Comparison of ENCODE assay signal across 9 cellular contexts in genomic region chrX:16771483-16772398, GRCh38. TPM values are rescaled to one million over a fixed set of nuclear protein-coding genes. Genes with fewer than 3 reads are reported as not detected.
DNase-seq lines count a peak whose midpoint lies in the region; ATAC-seq and TF ChIP-seq lines count a peak whose summit lies in the region.
"Had no signal": no experiment of that assay in that cellular context is flagged by ENCODE, and none has a peak within 500 bp of the region (broad histone marks: within the 10 kb centered on the region; RNA-seq: fewer than 3 reads in every experiment).

No MANE protein-coding gene starts in this region.

- peaks cover 5% of the 10 kb centered on the region for H3K9me3 Mint-ChIP-seq in endodermal cell
- H3K9me3 Mint-ChIP-seq: activated naive CD4-positive, alpha-beta T cell treated with anti-CD3 and anti-CD28 coated beads, Interleukin-2, amount 50 U/mL, for 72 hours had no signal

- ATAC-seq in HG02938 (IDR thresholded peaks at IDR 0.05; ENCODE audit: unreplicated experiment), result no peak

- no peaks in the 10 kb centered on the region for H3K9me3 ChIP-seq in endodermal cell (ENCODE audit: control insufficient read depth, low read length)

- peak overlapping the region; percentile 100 for H3K27ac Mint-ChIP-seq in endodermal cell
- H3K27ac Mint-ChIP-seq: activated naive CD4-positive, alpha-beta T cell treated with anti-CD3 and anti-CD28 coated beads, Interleukin-2, amount 50 U/mL, for 72 hours had no signal

- no peaks in the 10 kb centered on the region for H3K4me1 ChIP-seq in endodermal cell (ENCODE audit: control insufficient read depth, insufficient read depth, low read length)

- no peak overlapping the region for H3K4me3 ChIP-seq in endodermal cell (ENCODE audit: low read length)
- H3K4me3 ChIP-seq in retinal pigment epithelial cell (ENCODE audit: low read length), result peak overlapping the region; percentile 3

- DNase-seq in NCI-H345 (lab: John Stamatoyannopoulos, UW) (peak; percentile 2), NCI-H345 treated with DMSO at 0.1 percent for 48 hours (lab: John Stamatoyannopoulos, UW; ENCODE audit: unreplicated experiment) (no peak), NCI-H526 (lab: John Stamatoyannopoulos, UW) (peak; percentile 82), endodermal cell (peak; percentile 87), retinal pigment epithelial cell (ENCODE audit: low read depth) (peak; percentile 81), GM13976 (ENCODE audit: low spot score) (no peak), SKM-1 (lab: John Stamatoyannopoulos, UW; ENCODE audit: unreplicated experiment) (no peak)

- peak overlapping the region; percentile 97 for H3K27ac ChIP-seq in endodermal cell (ENCODE audit: low read depth, low read length)

- TF ChIP-seq CTCF in endodermal cell (conservative IDR thresholded peaks at IDR 0.05), result no peak
- no peak for TF ChIP-seq CTCF in retinal pigment epithelial cell (conservative IDR thresholded peaks at IDR 0.05; ENCODE audit: low read depth, low read length)
- no peak for TF ChIP-seq CTCF in GM13976 (IDR thresholded peaks at IDR 0.05; ENCODE audit: borderline replicate concordance, control extremely low read depth, extremely low read depth, insufficient read depth, missing control alignments)

- peaks cover 7% of the 10 kb centered on the region for H3K4me1 Mint-ChIP-seq in endodermal cell

- H3K27me3 ChIP-seq in endodermal cell (ENCODE audit: control insufficient read depth, insufficient read depth, low read length, poor library complexity, severe bottlenecking), result no peaks in the 10 kb centered on the region

- no peaks in the 10 kb centered on the region for H3K27me3 Mint-ChIP-seq in endodermal cell (ENCODE audit: insufficient read depth)

- H3K36me3 Mint-ChIP-seq in endodermal cell (ENCODE audit: low read depth), result no peaks in the 10 kb centered on the region
- H3K36me3 Mint-ChIP-seq: activated naive CD4-positive, alpha-beta T cell treated with anti-CD3 and anti-CD28 coated beads, Interleukin-2, amount 50 U/mL, for 72 hours had no signal

- 10 to 22% methylated on average over 2 to 8 of the region's 16 CpGs for WGBS in endodermal cell (ENCODE audit: insufficient coverage in 1 of 2, insufficient read length in 1 of 2), 2 experiments

- H3K36me3 ChIP-seq in endodermal cell (ENCODE audit: control insufficient read depth, insufficient read depth, low read length), result no peaks in the 10 kb centered on the region

- in situ Hi-C loops in GM13976 (cut with MboI; ENCODE audit: low sequenced_read_pairs, unreplicated experiment), result no loop called here

- peak overlapping the region; percentile 14 for H3K4me3 Mint-ChIP-seq in endodermal cell

- H3K9ac ChIP-seq in endodermal cell (ENCODE audit: extremely low read depth, low read length, poor library complexity, severe bottlenecking), result peak overlapping the region; percentile 89

RNA-seq across cellular contexts. Expression of gene TXLNG, which starts 14.5 kb away (rescaled TPM):
- 10 to 100 TPM; 13.8 to 31.0 TPM for total RNA-seq in endodermal cell
- polyA plus RNA-seq in endodermal cell (2013, experiment 1 of 2), result 13.4 TPM
- polyA plus RNA-seq in endodermal cell (2013, experiment 2 of 2), result 11.2 TPM

RNA-seq across cellular contexts. Expression of gene SYAP1, which starts 52.3 kb away (rescaled TPM):
- 10 to 100 TPM; 22.4 to 40.6 TPM for total RNA-seq in endodermal cell
- polyA plus RNA-seq in endodermal cell (2013, experiment 1 of 2), result 14.0 TPM
- 14.5 TPM for polyA plus RNA-seq in endodermal cell (2013, experiment 2 of 2)

RNA-seq across cellular contexts. Expression of gene CTPS2, which starts 59.3 kb away (rescaled TPM):
- 10 to 100 TPM; 33.5 to 71.1 TPM for total RNA-seq in endodermal cell
- 24.1 TPM for polyA plus RNA-seq in endodermal cell (2013, experiment 1 of 2)
- 22.4 TPM for polyA plus RNA-seq in endodermal cell (2013, experiment 2 of 2)

Comparison
In these comparisons a context has a peak if more than half of its experiments do, and no peak if none do; other contexts are left out.
1. DNase-seq: peak in NCI-H345 (single experiment), NCI-H526 (2 of 2), endodermal cell (single experiment) and retinal pigment epithelial cell (single experiment); none in NCI-H345 treated with DMSO at 0.1 percent for 48 hours (single experiment), GM13976 (single experiment) and SKM-1 (single experiment).